8 cellular contexts compared by ENCODE assay signal in the genomic region with DNA sequence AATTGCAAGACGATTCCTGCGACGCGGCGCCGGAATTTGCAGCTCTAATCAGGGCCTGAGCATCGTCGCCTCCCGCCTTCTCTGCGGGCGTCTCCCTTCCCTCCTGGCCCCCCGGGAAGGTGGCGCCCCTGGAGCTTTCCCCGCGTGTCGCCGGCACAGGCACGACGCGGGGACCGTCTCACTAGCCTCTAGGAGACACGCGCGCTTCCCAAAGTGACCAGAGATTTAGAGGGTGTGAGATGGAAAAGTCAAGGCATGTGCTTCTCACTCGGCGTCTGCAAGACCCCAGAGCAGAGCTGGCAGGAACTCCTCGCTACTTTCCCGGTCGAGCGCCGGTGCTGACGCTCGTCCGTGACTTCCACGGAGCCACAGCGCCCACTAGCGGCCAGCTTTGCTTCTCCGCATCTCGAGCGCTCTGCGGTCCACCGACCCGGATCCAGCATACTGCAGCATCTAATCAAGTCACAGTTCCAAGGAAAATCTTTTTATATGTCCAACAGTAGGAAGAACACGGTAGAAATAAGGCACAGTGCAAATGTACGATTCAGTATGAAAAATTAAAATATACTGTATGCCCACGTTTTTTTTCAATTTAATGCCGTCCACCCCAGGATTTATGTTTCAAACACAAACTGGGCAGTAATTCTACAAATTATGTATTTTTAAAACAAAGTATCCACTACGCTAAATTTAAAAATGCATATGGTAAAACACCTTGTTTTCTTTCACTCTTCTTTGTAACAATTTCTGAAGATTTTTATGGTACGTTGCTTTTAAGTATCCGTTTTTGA. TPM values are rescaled to one million over a fixed set of nuclear protein-coding genes. Genes with fewer than 3 reads are reported as not detected.
DNase-seq lines count a peak whose midpoint lies in the region; ATAC-seq and TF ChIP-seq lines count a peak whose summit lies in the region.

No MANE protein-coding gene starts in this region.

- peaks cover 3 to 8% of the 10 kb centered on the region in 2 donors for H3K4me1 ChIP-seq in breast epithelium

- peaks cover 15 to 28% (median 19%) of the 10 kb centered on the region in 3 donors for H3K27me3 Mint-ChIP-seq in immature natural killer cell (ENCODE audit: low read depth in 3 of 3)

- intact Hi-C loops in breast epithelium (cut with DNase I; ENCODE audit: low total_unique reads) = no loop called here

- no peaks in the 10 kb centered on the region for H3K9me3 Mint-ChIP-seq in immature natural killer cell

- peaks cover 17% of the 10 kb centered on the region for H3K27me3 ChIP-seq in WERI-Rb-1 (ENCODE audit: insufficient read depth, low read depth, severe bottlenecking)
- H3K27me3 ChIP-seq in breast epithelium = no peaks in the 10 kb centered on the region

- H3K4me1 Mint-ChIP-seq in immature natural killer cell = peaks cover 19 to 25% of the 10 kb centered on the region in 2 donors

- peak; percentile 100 for TF ChIP-seq CTCF in WERI-Rb-1 (IDR thresholded peaks at IDR 0.05; ENCODE audit: low read depth, low read length)
- TF ChIP-seq CTCF in breast epithelium (IDR thresholded peaks at IDR 0.05) = peak; percentile 81 to 88 (median 83)

- H3K36me3 Mint-ChIP-seq in immature natural killer cell = peaks cover 0 to 8% (median 0%) of the 10 kb centered on the region in 3 donors

- DNase-seq in NCI-H2081 (lab: John Stamatoyannopoulos, UW) (peak; percentile 84 to 86), NCI-H2081 treated with DMSO at 0.1 percent for 48 hours (lab: John Stamatoyannopoulos, UW) (no peak), NCI-H2107 (lab: John Stamatoyannopoulos, UW) (peak; percentile 55), WERI-Rb-1 (peak; percentile 95), breast epithelium (ENCODE audit: low spot score in 2 of 2) (peak; percentile 67 to 90), immature natural killer cell (peak; percentile 77 to 82 (median 81)), smooth muscle cell of the brain vasculature (ENCODE audit: low read depth, low spot score) (peak; percentile 91)

- H3K36me3 ChIP-seq in WERI-Rb-1 (peaks cover 10% of the 10 kb centered on the region), breast epithelium (no peaks in the 10 kb centered on the region)

- peak overlapping the region; percentile 95 to 98 (median 96) for H3K4me3 Mint-ChIP-seq in immature natural killer cell

- H3K4me3 ChIP-seq in WERI-Rb-1 (ENCODE audit: low read depth, low read length) = peak overlapping the region; percentile 60
- peak overlapping the region; percentile 57 to 94 (median 79) for H3K4me3 ChIP-seq in breast epithelium

- H3K27ac ChIP-seq in WERI-Rb-1 (peak overlapping the region; percentile 10; the same call in 1 of the 2 replicates), breast epithelium (peak overlapping the region; percentile 57 to 77)

- H3K9me3 ChIP-seq in WERI-Rb-1 (ENCODE audit: severe bottlenecking) (no peaks in the 10 kb centered on the region), breast epithelium (no peaks in the 10 kb centered on the region)

- H3K27ac Mint-ChIP-seq in immature natural killer cell = peak overlapping the region; percentile 18 to 90 (median 66)

- TF ChIP-seq POLR2A in breast epithelium (IDR thresholded peaks at IDR 0.05) = no peak

- ATAC-seq in HG02970 (IDR thresholded peaks at IDR 0.05; ENCODE audit: low FRiP score, unreplicated experiment) = peak; percentile 37

RNA-seq across cellular contexts. Expression of a gene that starts 1.0 kb away (rescaled TPM):
- 10 to 100 TPM in 2 of 3 donors, 1 to 10 TPM in 1; 9.4 to 15.7 (median 15.2) TPM for total RNA-seq in breast epithelium
- polyA plus RNA-seq in immature natural killer cell = under 1 TPM in 1 of 3 donors, not detected in 2; 0.17 TPM

RNA-seq across cellular contexts. Expression of a gene that starts 31.5 kb away (rescaled TPM):
- 100 to 1,000 TPM; 122 to 181 (median 136) TPM for total RNA-seq in breast epithelium
- polyA plus RNA-seq in immature natural killer cell = 10 to 100 TPM; 27.0 to 56.7 (median 39.8) TPM
